ENCODE assay signal across 8 cellular contexts in the genomic region with DNA sequence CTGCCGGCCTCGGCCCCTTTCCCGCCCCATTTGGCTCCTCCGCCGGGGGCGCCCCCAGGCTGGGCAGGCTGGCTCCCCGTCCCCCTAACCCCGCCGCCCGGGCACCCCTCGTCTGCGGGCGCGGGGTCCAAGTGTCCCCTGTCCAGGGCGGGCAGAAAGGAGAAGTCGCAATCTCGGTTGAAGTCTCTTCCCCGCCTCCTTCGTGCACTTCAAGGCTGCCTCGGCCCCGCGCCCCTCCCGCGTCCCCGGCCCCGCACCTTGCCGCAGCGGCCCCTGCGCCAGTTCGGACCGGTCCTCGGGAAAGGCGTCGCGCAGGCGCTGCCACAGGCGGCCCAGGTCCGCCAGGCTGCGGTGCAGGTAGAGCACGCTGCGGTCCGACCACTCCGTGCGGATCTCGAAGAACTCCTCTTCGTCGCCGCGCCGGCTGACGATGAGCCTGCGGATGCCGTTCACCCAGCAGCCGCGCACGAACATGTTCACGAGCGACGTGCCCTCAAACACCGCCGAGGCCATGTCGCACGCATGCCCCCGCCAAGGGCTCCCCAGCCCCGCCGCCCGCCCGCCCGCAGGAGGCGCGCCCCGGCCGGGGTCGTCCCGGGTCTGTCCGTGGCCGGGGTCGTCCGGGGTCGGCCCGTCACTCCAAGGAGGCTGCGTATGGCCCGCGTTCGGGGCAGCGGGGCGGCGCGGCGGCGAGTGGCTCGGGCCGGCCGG. TPM values are rescaled to one million over a fixed set of nuclear protein-coding genes. Genes with fewer than 3 reads are reported as not detected.
DNase-seq lines count a peak whose midpoint lies in the region; ATAC-seq and TF ChIP-seq lines count a peak whose summit lies in the region.

A gene with protein sequence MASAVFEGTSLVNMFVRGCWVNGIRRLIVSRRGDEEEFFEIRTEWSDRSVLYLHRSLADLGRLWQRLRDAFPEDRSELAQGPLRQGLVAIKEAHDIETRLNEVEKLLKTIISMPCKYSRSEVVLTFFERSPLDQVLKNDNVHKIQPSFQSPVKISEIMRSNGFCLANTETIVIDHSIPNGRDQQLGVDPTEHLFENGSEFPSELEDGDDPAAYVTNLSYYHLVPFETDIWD (minus strand): TSS at position 695 of the 711 bp plus-strand sequence. CDS start 182 bp downstream, at position 513.

- CTCF ChIA-PET in activated CD4-positive, alpha-beta T cell treated with anti-CD3 and anti-CD28 coated beads for 36 hours (lab: Charles Lee) = no interaction called here

- H3K27ac Mint-ChIP-seq in activated CD4-positive, alpha-beta T cell treated with anti-CD3 and anti-CD28 coated beads for 36 hours = no peak within 1 kb of the TSS
- no peak within 1 kb of the TSS for H3K27ac Mint-ChIP-seq in activated T-helper 1 cell treated with anti-CD3 and anti-CD28 coated beads, Interleukin-12 subunit alpha, Interleukin-12 subunit beta, Interleukin-2, Interleukin-4 antibody, amounts not matched to agents 30 ng/mL and 10 ng/mL and 1 ng/mL, durations not matched to agents 14 hours and 24 hours and 36 hours

- 0 to 1% (median 1%) methylated on average over 70 to 94 of the region's 94 CpGs for WGBS in ovary, 3 donors

- no peaks in the 10 kb centered on the region for H3K27me3 ChIP-seq in ovary

- POLR2A ChIA-PET in activated CD4-positive, alpha-beta T cell treated with anti-CD3 and anti-CD28 coated beads for 36 hours (lab: Charles Lee) = no interaction called here

- peak within 1 kb of the TSS; percentile 20 for H3K4me3 Mint-ChIP-seq in activated CD4-positive, alpha-beta T cell treated with anti-CD3 and anti-CD28 coated beads for 36 hours
- H3K4me3 Mint-ChIP-seq in activated T-helper 1 cell treated with anti-CD3 and anti-CD28 coated beads, Interleukin-12 subunit alpha, Interleukin-12 subunit beta, Interleukin-2, Interleukin-4 antibody, amounts not matched to agents 30 ng/mL and 10 ng/mL and 1 ng/mL, durations not matched to agents 14 hours and 24 hours and 36 hours = peak within 1 kb of the TSS; percentile 15

- no peaks in the 10 kb centered on the region for H3K9me3 Mint-ChIP-seq in activated CD4-positive, alpha-beta T cell treated with anti-CD3 and anti-CD28 coated beads for 36 hours (ENCODE audit: low read depth)
- no peaks in the 10 kb centered on the region for H3K9me3 Mint-ChIP-seq in activated T-helper 1 cell treated with anti-CD3 and anti-CD28 coated beads, Interleukin-12 subunit alpha, Interleukin-12 subunit beta, Interleukin-2, Interleukin-4 antibody, amounts not matched to agents 30 ng/mL and 10 ng/mL and 1 ng/mL, durations not matched to agents 14 hours and 24 hours and 36 hours

- peak within 1 kb of the TSS; percentile 87 for H3K4me3 ChIP-seq in ovary

- peak within 1 kb of the TSS; percentile 88 to 89 for H3K27ac ChIP-seq in ovary

- no peak for TF ChIP-seq POLR2A in ovary (IDR thresholded peaks at IDR 0.05)

- H3K4me1 Mint-ChIP-seq in activated CD4-positive, alpha-beta T cell treated with anti-CD3 and anti-CD28 coated beads for 36 hours = peaks cover 2% of the 10 kb centered on the region
- H3K4me1 Mint-ChIP-seq in activated T-helper 1 cell treated with anti-CD3 and anti-CD28 coated beads, Interleukin-12 subunit alpha, Interleukin-12 subunit beta, Interleukin-2, Interleukin-4 antibody, amounts not matched to agents 30 ng/mL and 10 ng/mL and 1 ng/mL, durations not matched to agents 14 hours and 24 hours and 36 hours (ENCODE audit: low read depth) = peaks cover 6% of the 10 kb centered on the region

- H3K4me1 ChIP-seq in ovary (ENCODE audit: insufficient read depth) = peaks cover 3% of the 10 kb centered on the region

- peaks cover 29% of the 10 kb centered on the region for H3K27me3 Mint-ChIP-seq in activated CD4-positive, alpha-beta T cell treated with anti-CD3 and anti-CD28 coated beads for 36 hours
- H3K27me3 Mint-ChIP-seq in activated T-helper 1 cell treated with anti-CD3 and anti-CD28 coated beads, Interleukin-12 subunit alpha, Interleukin-12 subunit beta, Interleukin-2, Interleukin-4 antibody, amounts not matched to agents 30 ng/mL and 10 ng/mL and 1 ng/mL, durations not matched to agents 14 hours and 24 hours and 36 hours (ENCODE audit: insufficient read depth) = peaks cover 54% of the 10 kb centered on the region

- H3K36me3 ChIP-seq in ovary = no peaks in the 10 kb centered on the region

- TF ChIP-seq CTCF in ovary (IDR thresholded peaks at IDR 0.05) = no peak

- H3K36me3 Mint-ChIP-seq in activated CD4-positive, alpha-beta T cell treated with anti-CD3 and anti-CD28 coated beads for 36 hours (ENCODE audit: low read depth) = no peaks in the 10 kb centered on the region
- no peaks in the 10 kb centered on the region for H3K36me3 Mint-ChIP-seq in activated T-helper 1 cell treated with anti-CD3 and anti-CD28 coated beads, Interleukin-12 subunit alpha, Interleukin-12 subunit beta, Interleukin-2, Interleukin-4 antibody, amounts not matched to agents 30 ng/mL and 10 ng/mL and 1 ng/mL, durations not matched to agents 14 hours and 24 hours and 36 hours (ENCODE audit: low read depth)

- TF ChIP-seq EP300 in ovary (IDR thresholded peaks at IDR 0.05) = no peak

- peak; percentile 9 for ATAC-seq in activated CD4-positive, alpha-beta T cell treated with anti-CD3 and anti-CD28 coated beads for 36 hours
- ATAC-seq in HG03442 (IDR thresholded peaks at IDR 0.05; ENCODE audit: unreplicated experiment) = peak; percentile 6

- H3K9me3 ChIP-seq in ovary = no peaks in the 10 kb centered on the region

- DNase-seq in activated CD4-positive, alpha-beta T cell treated with anti-CD3 and anti-CD28 coated beads for 36 hours = peak; percentile 56
- DNase-seq in activated CD4-positive, alpha-beta T cell treated with anti-CD3 and anti-CD28 coated beads for 1 hour = no peak
- no peak for DNase-seq in activated T-helper 1 cell treated with anti-CD3 and anti-CD28 coated beads, Interleukin-12 subunit alpha, Interleukin-12 subunit beta, Interleukin-2, Interleukin-4 antibody, amounts not matched to agents 30 ng/mL and 10 ng/mL and 1 ng/mL, durations not matched to agents 14 hours and 24 hours and 36 hours (ENCODE audit: low spot score)
- DNase-seq in glomerular visceral epithelial cell (ENCODE audit: extremely low spot score) (peak; percentile 20), ovary (peak in 3 of 5 donors; percentile 30 to 67 (median 63)), SK-N-DZ (ENCODE audit: low spot score) (no peak), NOMO-1 (lab: John Stamatoyannopoulos, UW; ENCODE audit: unreplicated experiment in 2 of 2) (no peak)

- intact Hi-C loops in activated CD4-positive, alpha-beta T cell treated with anti-CD3 and anti-CD28 coated beads for 36 hours (cut with DNase I, micrococcal nuclease) = no loop called here
- intact Hi-C loops in activated T-helper 1 cell treated with anti-CD3 and anti-CD28 coated beads, Interleukin-12 subunit alpha, Interleukin-12 subunit beta, Interleukin-2, Interleukin-4 antibody, amounts not matched to agents 30 ng/mL and 10 ng/mL and 1 ng/mL, durations not matched to agents 14 hours and 24 hours and 36 hours (cut with micrococcal nuclease) = no loop called here
- intact Hi-C loops in ovary (cut with DNase I) = loop anchor here in 2 of 4 donors (5.0 kb wide), 1 partner anchor 76 kb away; no protein-coding TSS in a partner anchor

RNA-seq across cellular contexts. Expression of the gene that starts here (rescaled TPM):
- 1 to 10 TPM; 1.6 to 2.4 TPM for total RNA-seq in activated CD4-positive, alpha-beta T cell treated with anti-CD3 and anti-CD28 coated beads for 36 hours
- total RNA-seq in activated T-helper 1 cell treated with anti-CD3 and anti-CD28 coated beads, Interleukin-12 subunit alpha, Interleukin-12 subunit beta, Interleukin-2, Interleukin-4 antibody, amounts not matched to agents 30 ng/mL and 10 ng/mL and 1 ng/mL, durations not matched to agents 14 hours and 24 hours and 36 hours = 0.12 and 0.57 TPM in 2 replicates
- total RNA-seq in ovary = 10 to 100 TPM; 16.1 to 49.4 (median 23.4) TPM
- 10 to 100 TPM; 23.1 to 35.1 TPM for polyA plus RNA-seq in ovary
- not detected in 2 replicates for polyA plus RNA-seq in SK-N-DZ (2014; cell fraction: cytosol; rRNA removed)
- polyA plus RNA-seq in SK-N-DZ (2014; cell fraction: nucleus; rRNA removed) = 0.32 TPM in 1 of 2 replicates, not detected in the other

Comparison
In these comparisons a context has a peak if more than half of its experiments do, and no peak if none do; other contexts are left out.
1. RNA of the gene that starts here (total RNA-seq): 16.1 to 49.4 TPM in ovary; 1.6 to 2.4 TPM in activated CD4-positive, alpha-beta T cell treated with anti-CD3 and anti-CD28 coated beads for 36 hours and 0.12 to 0.57 TPM in activated T-helper 1 cell treated with anti-CD3 and anti-CD28 coated beads, Interleukin-12 subunit alpha, Interleukin-12 subunit beta, Interleukin-2, Interleukin-4 antibody, amounts not matched to agents 30 ng/mL and 10 ng/mL and 1 ng/mL, durations not matched to agents 14 hours and 24 hours and 36 hours; every median in the first group is over 4 times any median in the second.
2. DNase-seq: peak in activated CD4-positive, alpha-beta T cell treated with anti-CD3 and anti-CD28 coated beads for 36 hours (single experiment), glomerular visceral epithelial cell (single experiment) and ovary (3 of 5); none in activated CD4-positive, alpha-beta T cell treated with anti-CD3 and anti-CD28 coated beads for 1 hour (single experiment), activated T-helper 1 cell treated with anti-CD3 and anti-CD28 coated beads, Interleukin-12 subunit alpha, Interleukin-12 subunit beta, Interleukin-2, Interleukin-4 antibody, amounts not matched to agents 30 ng/mL and 10 ng/mL and 1 ng/mL, durations not matched to agents 14 hours and 24 hours and 36 hours (single experiment), SK-N-DZ (single experiment) and NOMO-1 (0 of 2).